Comparison of ENCODE assay signal across 9 cellular contexts in the genomic region with DNA sequence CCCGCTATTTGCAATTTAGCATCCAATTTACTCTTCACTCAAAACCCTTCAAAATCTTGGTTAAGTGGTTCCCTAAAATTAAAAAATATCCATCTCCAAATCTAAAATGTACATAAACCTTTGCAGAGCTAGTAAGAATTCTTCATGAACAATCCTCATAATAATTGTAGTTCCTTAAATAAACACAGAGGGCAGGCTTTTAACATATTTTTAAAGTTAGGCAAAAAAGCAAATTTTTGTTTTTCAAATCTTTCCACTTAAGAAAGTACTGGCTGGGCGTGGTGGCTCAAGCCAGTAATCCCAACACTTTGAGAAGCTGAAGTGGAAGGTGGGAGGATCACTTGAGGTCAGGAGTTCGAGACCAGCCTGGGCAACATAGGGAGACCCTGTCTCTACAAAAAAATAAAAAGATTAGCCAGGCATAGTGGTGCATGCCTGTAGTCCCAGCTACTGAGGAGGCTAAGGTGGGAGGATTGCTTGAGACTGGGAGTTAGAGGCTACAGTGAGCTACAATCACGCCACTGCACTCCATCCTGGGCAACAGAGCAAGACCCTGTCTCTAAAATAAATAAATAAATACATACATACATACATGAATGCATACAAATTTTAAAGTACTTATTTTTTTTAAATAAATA. TPM values are rescaled to one million over a fixed set of nuclear protein-coding genes. Genes with fewer than 3 reads are reported as not detected.
DNase-seq lines count a peak whose midpoint lies in the region; ATAC-seq, FAIRE-seq and TF ChIP-seq lines count a peak whose summit lies in the region.
"Had no signal": no experiment of that assay in that cellular context is flagged by ENCODE, and none has a peak within 500 bp of the region (broad histone marks: within the 10 kb centered on the region; RNA-seq: fewer than 3 reads in every experiment).

No MANE protein-coding gene starts in this region.

- no peak for DNase-seq in D721Med (ENCODE audit: insufficient read length, low spot score)
- no peak for DNase-seq in central memory CD8-positive, alpha-beta T cell (ENCODE audit: low spot score in 2 of 2)
- no peak for DNase-seq in nephron progenitor cell
- DNase-seq in occipital lobe (lab: John Stamatoyannopoulos, UW), result no peak
- no peak for DNase-seq in HuH-7 (ENCODE audit: low spot score)

- H3K36me3 Mint-ChIP-seq in central memory CD8-positive, alpha-beta T cell (ENCODE audit: insufficient read depth), result peaks cover 28% of the 10 kb centered on the region
- peaks cover 29% of the 10 kb centered on the region for H3K36me3 Mint-ChIP-seq in nephron progenitor cell (ENCODE audit: low read depth)

- H3K27me3 Mint-ChIP-seq in central memory CD8-positive, alpha-beta T cell, result no peaks in the 10 kb centered on the region
- H3K27me3 Mint-ChIP-seq in nephron progenitor cell (ENCODE audit: low read depth, poor library complexity), result no peaks in the 10 kb centered on the region

- no peak for ATAC-seq in central memory CD8-positive, alpha-beta T cell (replicated peaks; ENCODE audit: extremely low read depth, poor library complexity, severe bottlenecking)
- ATAC-seq in GM21381 (IDR thresholded peaks at IDR 0.05; ENCODE audit: unreplicated experiment) (no peak), HG03565 (IDR thresholded peaks at IDR 0.05; ENCODE audit: unreplicated experiment) (no peak)

- no peak for FAIRE-seq in D721Med (lab: Jason Lieb, UNC)
- FAIRE-seq: H1 had no signal

- TF ChIP-seq CTCF in D721Med (IDR thresholded peaks at IDR 0.05; ENCODE audit: insufficient read depth, missing control alignments), result peak; percentile 35
- TF ChIP-seq CTCF in LNCAP (IDR thresholded peaks at IDR 0.05), result peak; percentile 54
- peak; percentile 28 for TF ChIP-seq CTCF in nephron progenitor cell (IDR thresholded peaks at IDR 0.05)

- H3K27ac Mint-ChIP-seq in central memory CD8-positive, alpha-beta T cell (ENCODE audit: low read depth), result peak overlapping the region; percentile 11
- H3K27ac Mint-ChIP-seq in nephron progenitor cell, result no peak overlapping the region

- H3K4me1 Mint-ChIP-seq in central memory CD8-positive, alpha-beta T cell, result peaks cover 6% of the 10 kb centered on the region
- H3K4me1 Mint-ChIP-seq in nephron progenitor cell, result peaks cover 6% of the 10 kb centered on the region

- H3K4me3 Mint-ChIP-seq in central memory CD8-positive, alpha-beta T cell, result no peak overlapping the region
- no peak overlapping the region for H3K4me3 Mint-ChIP-seq in nephron progenitor cell

- H3K9me3 Mint-ChIP-seq in central memory CD8-positive, alpha-beta T cell, result no peaks in the 10 kb centered on the region
- H3K9me3 Mint-ChIP-seq in nephron progenitor cell, result no peaks in the 10 kb centered on the region

RNA-seq across cellular contexts. Expression of a gene that starts 25.1 kb away (rescaled TPM):
- 4.7 TPM for total RNA-seq in occipital lobe

RNA-seq across cellular contexts. Expression of a gene that starts 31.9 kb away (rescaled TPM):
- 26.0 TPM for total RNA-seq in occipital lobe

RNA-seq across cellular contexts. Expression of a gene that starts 42.0 kb away (rescaled TPM):
- 207 TPM for total RNA-seq in occipital lobe
